30 cellular contexts compared by ENCODE assay signal in the genomic region with DNA sequence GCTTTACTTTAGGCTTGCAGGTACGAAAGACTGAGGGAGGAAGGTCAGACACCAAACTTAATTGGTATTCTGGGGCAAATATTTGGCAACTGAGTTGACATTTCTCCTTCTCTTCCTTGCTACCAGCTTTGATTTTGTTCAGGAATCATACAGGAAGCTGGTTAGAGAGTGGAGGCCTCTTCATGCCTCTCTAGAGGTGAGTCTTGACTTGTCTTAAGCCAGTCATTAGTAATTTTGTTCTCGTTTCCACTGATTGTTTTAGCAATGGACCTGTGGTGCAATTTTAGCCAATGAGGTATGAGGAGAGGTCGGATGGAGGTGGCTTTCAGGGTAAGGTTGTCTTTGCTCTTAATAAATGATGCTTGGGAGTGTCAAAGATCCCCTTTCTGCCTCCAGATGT.
"Had no signal": no experiment of that assay in that cellular context is flagged by ENCODE, and none has a peak within 500 bp of the region (broad histone marks: within the 10 kb centered on the region; RNA-seq: fewer than 3 reads in every experiment).

No MANE protein-coding gene starts in this region.

- DNase-seq: activated B cell treated with CpG ODN at 0.5 μM for 24 hours; activated CD4-positive, alpha-beta T cell treated with anti-CD3 and anti-CD28 coated beads for 48 hours; activated CD4-positive, alpha-beta T cell treated with anti-CD3 and anti-CD28 coated beads, Interleukin-2, amount 50 U/mL, for 1 hour; activated CD4-positive, alpha-beta T cell treated with anti-CD3 and anti-CD28 coated beads, Interleukin-2, amount 50 U/mL, for 48 hours; activated CD8-positive, alpha-beta memory T cell treated with anti-CD3 and anti-CD28 coated beads, Interleukin-2, amount 10 ng/mL, durations not matched to agents 7 days and 5 days; activated CD8-positive, alpha-beta memory T cell treated with anti-CD3 and anti-CD28 coated beads, Interleukin-2, amount 50 U/mL, for 4 hours; activated CD8-positive, alpha-beta T cell treated with anti-CD3 and anti-CD28 coated beads for 36 hours; activated gamma-delta T cell; activated naive CD4-positive, alpha-beta T cell; activated naive CD4-positive, alpha-beta T cell treated with anti-CD3 and anti-CD28 coated beads, Interleukin-2, amount 10 ng/mL, durations not matched to agents 7 days and 5 days; activated naive CD8-positive, alpha-beta T cell treated with anti-CD3 and anti-CD28 coated beads, Interleukin-2, amount 10 ng/mL, durations not matched to agents 7 days and 5 days; activated T-cell treated with anti-CD3 and anti-CD28 coated beads, Interleukin-2, amount 50 U/mL, for 1 hour; activated T-cell treated with anti-CD3 and anti-CD28 coated beads, Interleukin-2, amount 50 U/mL, for 48 hours; caudate nucleus; cortex of kidney; dermis blood vessel endothelial cell; effector CD4-positive, alpha-beta T cell; effector memory CD8-positive, alpha-beta T cell; esophagus squamous epithelium; foreskin melanocyte; T-helper 1 cell; T-helper 17 cell; T1000; WERI-Rb-1 had no signal

- ATAC-seq: activated CD4-positive, CD25-positive, alpha-beta regulatory T cell treated with anti-CD3 and anti-CD28 coated beads, Interleukin-2, amount 50 U/mL, for 24 hours; activated CD8-positive, alpha-beta memory T cell treated with anti-CD3 and anti-CD28 coated beads, Interleukin-2, amount 10 ng/mL, durations not matched to agents 7 days and 5 days; activated CD8-positive, alpha-beta T cell treated with anti-CD3 and anti-CD28 coated beads for 36 hours; activated naive CD4-positive, alpha-beta T cell treated with anti-CD3 and anti-CD28 coated beads, Interleukin-2, amount 50 U/mL, for 72 hours; effector memory CD8-positive, alpha-beta T cell; gastroesophageal sphincter; T-helper 17 cell had no signal

- H3K36me3 ChIP-seq: ascending aorta, esophagus squamous epithelium, gastroesophageal sphincter, WERI-Rb-1 had no signal

- H3K27ac ChIP-seq: ascending aorta, epithelial cell of prostate, esophagus squamous epithelium, gastroesophageal sphincter, WERI-Rb-1 had no signal

- H3K9me3 ChIP-seq: ascending aorta, esophagus squamous epithelium, gastroesophageal sphincter had no signal

- FAIRE-seq: colon had no signal

- H3K27me3 ChIP-seq: ascending aorta, esophagus squamous epithelium, gastroesophageal sphincter had no signal

- H3K4me3 ChIP-seq: ascending aorta, esophagus squamous epithelium, gastroesophageal sphincter had no signal
